Comparison of ENCODE assay signal across 24 cellular contexts in genomic region chr19:33887891-33888290, GRCh38.
"Had no signal": no experiment of that assay in that cellular context is flagged by ENCODE, and none has a peak within 500 bp of the region (broad histone marks: within the 10 kb centered on the region; RNA-seq: fewer than 3 reads in every experiment).

No MANE protein-coding gene starts in this region.

- H3K27me3 ChIP-seq: colonic mucosa, gastrocnemius medialis, hepatocyte, neural progenitor cell, right lobe of liver, uterus had no signal

- H3K4me1 ChIP-seq: colonic mucosa, right lobe of liver, uterus had no signal

- DNase-seq: activated CD4-positive, alpha-beta memory T cell treated with anti-CD3 and anti-CD28 coated beads, Interleukin-2, amount 10 ng/mL, durations not matched to agents 7 days and 5 days; activated CD4-positive, alpha-beta T cell treated with anti-CD3 and anti-CD28 coated beads for 1 hour; activated CD4-positive, alpha-beta T cell treated with anti-CD3 and anti-CD28 coated beads, Interleukin-2, amount 10 ng/mL, durations not matched to agents 7 days and 5 days; activated CD8-positive, alpha-beta memory T cell treated with anti-CD3 and anti-CD28 coated beads, Interleukin-2, amount 50 U/mL, for 48 hours; activated gamma-delta T cell treated with Interleukin-2 at 50 U/mL for 16 hours; activated naive CD8-positive, alpha-beta T cell treated with anti-CD3 and anti-CD28 coated beads, Interleukin-2, amount 50 U/mL, for 24 hours; activated T-cell treated with anti-CD3 and anti-CD28 coated beads, Interleukin-2, amount 50 U/mL, for 24 hours; colonic mucosa; effector CD8-positive, alpha-beta T cell; gastrocnemius medialis; glutamatergic neuron; islet precursor cell; left cardiac atrium; left ventricle myocardium superior; naive thymus-derived CD4-positive, alpha-beta T cell; right lobe of liver; stimulated activated CD4-positive, alpha-beta T cell treated with anti-CD3 and anti-CD28 coated beads, Interleukin-4, amount 100 ng/mL, for 1 hour; SW 1271; T1000; uterus had no signal

- H3K9ac ChIP-seq: neural progenitor cell had no signal

- H3K9me3 ChIP-seq: colonic mucosa, gastrocnemius medialis, right lobe of liver, thoracic aorta, uterus had no signal

- H3K36me3 ChIP-seq: colonic mucosa, gastrocnemius medialis, neural progenitor cell, right lobe of liver, thoracic aorta, uterus had no signal

- ATAC-seq: activated naive CD8-positive, alpha-beta T cell treated with anti-CD3 and anti-CD28 coated beads, Interleukin-2, amount 50 U/mL, for 24 hours; gastrocnemius medialis; left cardiac atrium; left ventricle myocardium superior; naive thymus-derived CD4-positive, alpha-beta T cell; right lobe of liver; WTC11 had no signal

- H3K27ac ChIP-seq: colonic mucosa, gastrocnemius medialis, hepatocyte, neural progenitor cell, right lobe of liver, thoracic aorta, uterus had no signal

- H2AFZ ChIP-seq: hepatocyte, neural progenitor cell had no signal

- H3K4me2 ChIP-seq: hepatocyte, neural progenitor cell had no signal

- H3K4me3 ChIP-seq: colonic mucosa, gastrocnemius medialis, hepatocyte, neural progenitor cell, right lobe of liver, thoracic aorta, uterus had no signal
